ENCODE assay signal across 17 cellular contexts in genomic region chr19:2336528-2337328, GRCh38. TPM values are rescaled to one million over a fixed set of nuclear protein-coding genes. Genes with fewer than 3 reads are reported as not detected.
DNase-seq lines count a peak whose midpoint lies in the region; ATAC-seq, FAIRE-seq and TF ChIP-seq lines count a peak whose summit lies in the region.
"Had no signal": no experiment of that assay in that cellular context is flagged by ENCODE, and none has a peak within 500 bp of the region (broad histone marks: within the 10 kb centered on the region; RNA-seq: fewer than 3 reads in every experiment).

No MANE protein-coding gene starts in this region.

- peak; percentile 67 for FAIRE-seq in GM12892 (lab: Jason Lieb, UNC)

- H3K27ac Mint-ChIP-seq in naive thymus-derived CD4-positive, alpha-beta T cell = peak overlapping the region in 6 of 9 donors; percentile 0 to 64 (median 42)
- H3K27ac Mint-ChIP-seq: activated CD4-positive, alpha-beta T cell treated with anti-CD3 and anti-CD28 coated beads for 36 hours had no signal

- H3K27me3 Mint-ChIP-seq in naive thymus-derived CD4-positive, alpha-beta T cell = no peaks in the 10 kb centered on the region
- H3K27me3 Mint-ChIP-seq: activated CD4-positive, alpha-beta T cell treated with anti-CD3 and anti-CD28 coated beads for 36 hours had no signal

- peaks cover 17 to 33% (median 21%) of the 10 kb centered on the region in 7 donors for H3K4me1 Mint-ChIP-seq in naive thymus-derived CD4-positive, alpha-beta T cell

- intact Hi-C loops in naive thymus-derived CD4-positive, alpha-beta T cell (cut with micrococcal nuclease) = no loop called here

- H4K20me1 ChIP-seq in BLaER1 (peaks cover 93% of the 10 kb centered on the region), GM23248 (ENCODE audit: insufficient read depth) (no peaks in the 10 kb centered on the region; the same call in 1 of the 2 replicates)

- no peak overlapping the region for H2AFZ ChIP-seq in GM23248

- H3K9ac ChIP-seq in BLaER1 (peak overlapping the region; percentile 65), GM23248 (no peak overlapping the region)

- no peak overlapping the region for H3K4me3 Mint-ChIP-seq in naive thymus-derived CD4-positive, alpha-beta T cell
- H3K4me3 Mint-ChIP-seq: activated CD4-positive, alpha-beta T cell treated with anti-CD3 and anti-CD28 coated beads for 36 hours had no signal

- H3K9me3 ChIP-seq in BLaER1 (no peaks in the 10 kb centered on the region), GM23248 (ENCODE audit: low read depth) (no peaks in the 10 kb centered on the region)
- H3K9me3 ChIP-seq in naive thymus-derived CD4-positive, alpha-beta T cell (ENCODE audit: control insufficient read depth in 2 of 3, low read length in 3 of 3) = no peaks in the 10 kb centered on the region
- H3K9me3 ChIP-seq: suprapubic skin had no signal

- CTCF ChIA-PET in naive thymus-derived CD4-positive, alpha-beta T cell (lab: Charles Lee) = no interaction called here

- no peak for TF ChIP-seq POLR2A in GM12892 (IDR thresholded peaks at IDR 0.05; ENCODE audit: low read depth, low read length)

- no peaks in the 10 kb centered on the region for H3K27me3 ChIP-seq in BLaER1
- no peaks in the 10 kb centered on the region for H3K27me3 ChIP-seq in naive thymus-derived CD4-positive, alpha-beta T cell (ENCODE audit: control insufficient read depth in 2 of 2, insufficient read depth in 2 of 2, low read length in 2 of 2)
- H3K27me3 ChIP-seq in GM23248 (replicated peaks; ENCODE audit: insufficient read depth) = no peaks in the 10 kb centered on the region
- H3K27me3 ChIP-seq: suprapubic skin had no signal

- POLR2A ChIA-PET in naive thymus-derived CD4-positive, alpha-beta T cell (lab: Charles Lee) = no interaction called here

- no peak for ATAC-seq in naive thymus-derived CD4-positive, alpha-beta T cell

- in situ Hi-C loops in GM23248 (cut with MboI) = no loop called here

- H3K36me3 ChIP-seq in BLaER1 = peaks cover 50% of the 10 kb centered on the region
- H3K36me3 ChIP-seq in naive thymus-derived CD4-positive, alpha-beta T cell (ENCODE audit: control insufficient read depth in 2 of 3, insufficient read depth in 3 of 3, low read length in 3 of 3) = peaks cover 0 to 48% (median 0%) of the 10 kb centered on the region in 3 experiments
- H3K36me3 ChIP-seq in GM23248 (ENCODE audit: low read depth) = no peaks in the 10 kb centered on the region

- H3K4me2 ChIP-seq in BLaER1 (peak overlapping the region; percentile 90), GM23248 (ENCODE audit: unreplicated experiment) (no peak overlapping the region)
- H3K4me2 ChIP-seq: smooth muscle cell had no signal

- H3K4me3 ChIP-seq in BLaER1 = peak overlapping the region; percentile 36; the same call in 1 of the 2 replicates
- H3K4me3 ChIP-seq in naive thymus-derived CD4-positive, alpha-beta T cell (ENCODE audit: low read length) = no peak overlapping the region
- H3K4me3 ChIP-seq in GM23248 = no peak overlapping the region
- H3K4me3 ChIP-seq: smooth muscle cell, suprapubic skin had no signal

- peak overlapping the region; percentile 77 for H3K27ac ChIP-seq in BLaER1
- H3K27ac ChIP-seq in cingulate gyrus (ENCODE audit: low read depth, low read length) = peak overlapping the region; percentile 40
- H3K27ac ChIP-seq in naive thymus-derived CD4-positive, alpha-beta T cell (ENCODE audit: low read depth, low read length) = no peak overlapping the region
- H3K27ac ChIP-seq in GM23248 = no peak overlapping the region
- H3K27ac ChIP-seq: suprapubic skin had no signal

- DNase-seq in GM12892 (ENCODE audit: insufficient read length) = no peak
- no peak for DNase-seq in naive thymus-derived CD4-positive, alpha-beta T cell
- DNase-seq in KG1 (lab: John Stamatoyannopoulos, UW) = no peak
- DNase-seq in iPS-NIHi7 (ENCODE audit: extremely low spot score) = no peak
- no peak for DNase-seq in GM23248
- DNase-seq: activated gamma-delta T cell treated with Interleukin-2 at 50 U/mL for 16 hours; NCI-H1048; NCI-H2029; NCI-H446; NK-92 treated with Interleukin-12 subunit alpha and Interleukin-12 subunit beta, amount 100 ng/mL, for 24 hours had no signal

- peaks cover 0 to 15% (median 5%) of the 10 kb centered on the region in 5 donors for H3K36me3 Mint-ChIP-seq in naive thymus-derived CD4-positive, alpha-beta T cell

- peaks cover 53% of the 10 kb centered on the region for H3K79me2 ChIP-seq in GM23248 (ENCODE audit: insufficient read depth)

- H3K4me1 ChIP-seq in BLaER1 (peaks cover 81% of the 10 kb centered on the region), GM23248 (ENCODE audit: insufficient read depth) (no peaks in the 10 kb centered on the region)
- H3K4me1 ChIP-seq in naive thymus-derived CD4-positive, alpha-beta T cell (ENCODE audit: control insufficient read depth in 2 of 2, insufficient read depth in 2 of 2, low read length in 2 of 2) = peaks cover 0 to 23% of the 10 kb centered on the region in 2 donors

- peaks cover 16% of the 10 kb centered on the region; the same call in 1 of the 2 replicates for H3F3A ChIP-seq in GM23248 (ENCODE audit: insufficient read depth)

- H3K9me2 ChIP-seq in GM23248 (ENCODE audit: insufficient read depth) = no peaks in the 10 kb centered on the region

- peaks cover 0 to 10% (median 0%) of the 10 kb centered on the region in 11 donors for H3K9me3 Mint-ChIP-seq in naive thymus-derived CD4-positive, alpha-beta T cell

- WGBS in GM23248 (ENCODE audit: low coverage in 1 of 2, low lambda C conversion rate in 2 of 2, missing lambda C conversion rate in 2 of 2), 2 experiments = 91 to 93% methylated on average over 22 to 31 of the region's 33 CpGs

RNA-seq across cellular contexts. Expression of gene SPPL2B, which starts 8.2 kb away (rescaled TPM):
- polyA plus RNA-seq in GM12892 (2012; ENCODE audit: missing spikeins) = 12.0 TPM
- 100 to 1,000 TPM in 4 of 5 experiments, 10 to 100 TPM in 1; 92.2 to 150 (median 140) TPM for total RNA-seq in naive thymus-derived CD4-positive, alpha-beta T cell
- 10 to 100 TPM; 11.1 to 15.7 TPM for polyA plus RNA-seq in naive thymus-derived CD4-positive, alpha-beta T cell
- 43.0 and 61.0 TPM in 2 replicates for total RNA-seq in GM23248 (2014; rRNA removed; shearing (Covaris generic))
- polyA plus RNA-seq in GM23248 (2016; fragmentation: Nextera tagmentation; extraction: Ambion mirVana) = 38.6 and 38.9 TPM in 2 replicates

RNA-seq across cellular contexts. Expression of gene LSM7, which starts 8.3 kb away (rescaled TPM):
- 92.2 TPM for polyA plus RNA-seq in GM12892 (2012; ENCODE audit: missing spikeins)
- 100 to 1,000 TPM in 3 of 5 experiments, 10 to 100 TPM in 2; 79.4 to 131 (median 102) TPM for total RNA-seq in naive thymus-derived CD4-positive, alpha-beta T cell
- polyA plus RNA-seq in naive thymus-derived CD4-positive, alpha-beta T cell = 100 to 1,000 TPM; 142 to 182 TPM
- total RNA-seq in GM23248 (2014; rRNA removed; shearing (Covaris generic)) = 87.0 and 118 TPM in 2 replicates
- 91.4 and 102 TPM in 2 replicates for polyA plus RNA-seq in GM23248 (2016; fragmentation: Nextera tagmentation; extraction: Ambion mirVana)

RNA-seq across cellular contexts. Expression of gene TMPRSS9, which starts 23.3 kb away (rescaled TPM):
- 2.2 TPM for polyA plus RNA-seq in GM12892 (2012; ENCODE audit: missing spikeins)
- total RNA-seq in naive thymus-derived CD4-positive, alpha-beta T cell = not detected
- polyA plus RNA-seq in naive thymus-derived CD4-positive, alpha-beta T cell = not detected
- total RNA-seq in GM23248 (2014; rRNA removed; shearing (Covaris generic)) = not detected in 2 replicates
- 0.28 TPM in 1 of 2 replicates, not detected in the other for polyA plus RNA-seq in GM23248 (2016; fragmentation: Nextera tagmentation; extraction: Ambion mirVana)
- total RNA-seq: activated CD4-positive, alpha-beta T cell treated with anti-CD3 and anti-CD28 coated beads for 36 hours; Daoy; smooth muscle cell; suprapubic skin had no signal

RNA-seq across cellular contexts. Expression of gene LINGO3, which starts 28.8 kb away (rescaled TPM):
- polyA plus RNA-seq in GM12892 (2012; ENCODE audit: missing spikeins) = 0.11 TPM
- 1 to 10 TPM in 2 of 5 experiments, under 1 TPM in 3; 0.27 to 1.8 (median 0.72) TPM for total RNA-seq in naive thymus-derived CD4-positive, alpha-beta T cell
- polyA plus RNA-seq in naive thymus-derived CD4-positive, alpha-beta T cell = 10 to 100 TPM in 1 of 2 donors, 1 to 10 TPM in 1; 3.6 to 12.9 TPM
- total RNA-seq in GM23248 (2014; rRNA removed; shearing (Covaris generic)) = not detected in 2 replicates
- not detected in 2 replicates for polyA plus RNA-seq in GM23248 (2016; fragmentation: Nextera tagmentation; extraction: Ambion mirVana)
- total RNA-seq: activated CD4-positive, alpha-beta T cell treated with anti-CD3 and anti-CD28 coated beads for 36 hours; smooth muscle cell; suprapubic skin had no signal

RNA-seq across cellular contexts. Expression of gene PEAK3, which starts 54.8 kb away (rescaled TPM):
- 0.85 TPM for polyA plus RNA-seq in GM12892 (2012; ENCODE audit: missing spikeins)
- 1 to 10 TPM in 1 of 5 experiments, under 1 TPM in 3, not detected in 1; 0.14 to 3.9 (median 0.45) TPM for total RNA-seq in naive thymus-derived CD4-positive, alpha-beta T cell
- polyA plus RNA-seq in naive thymus-derived CD4-positive, alpha-beta T cell = under 1 TPM; 0.14 to 0.44 TPM
- total RNA-seq in GM23248 (2014; rRNA removed; shearing (Covaris generic)) = not detected in 2 replicates
- polyA plus RNA-seq in GM23248 (2016; fragmentation: Nextera tagmentation; extraction: Ambion mirVana) = 0.19 TPM in 1 of 2 replicates, not detected in the other
- total RNA-seq: activated CD4-positive, alpha-beta T cell treated with anti-CD3 and anti-CD28 coated beads for 36 hours; cerebellum; Daoy; smooth muscle cell had no signal

Comparison
In these comparisons a context has a peak if more than half of its experiments do, and no peak if none do; other contexts are left out.
1. H3K27ac ChIP-seq: peak in BLaER1 (single experiment) and cingulate gyrus (single experiment); none in naive thymus-derived CD4-positive, alpha-beta T cell (single experiment) and GM23248 (single experiment).